In genomic region chr3:164303894-164304293, GRCh38 we compare ENCODE assay signal across 29 cellular contexts.
"Had no signal": no experiment of that assay in that cellular context is flagged by ENCODE, and none has a peak within 500 bp of the region (broad histone marks: within the 10 kb centered on the region; RNA-seq: fewer than 3 reads in every experiment).

No MANE protein-coding gene starts in this region.

- H3K27me3 Mint-ChIP-seq: stimulated activated memory B cell treated with anti-CD40 and anti-IgM and Interleukin-4, amounts not matched to agents 10 μg/mL and 1 μg/mL and 100 μg/mL, for 72 hours; stimulated activated naive B cell treated with anti-CD40 and anti-IgM and Interleukin-4, amounts not matched to agents 10 μg/mL and 1 μg/mL and 100 μg/mL, for 72 hours; stimulated activated naive CD8-positive, alpha-beta T cell treated with anti-CD3 and anti-CD28 coated beads, Interleukin-15, amount 100 ng/mL, for 72 hours; stimulated activated naive CD8-positive, alpha-beta T cell treated with anti-CD3 and anti-CD28 coated beads, Interleukin-15, Interleukin-2, amounts not matched to agents 100 ng/mL and 50 ng/mL, for 24 hours; type B pancreatic cell had no signal

- H3K4me1 Mint-ChIP-seq: stimulated activated effector memory CD8-positive, alpha-beta T cell treated with anti-CD3 and anti-CD28 coated beads, Interleukin-12 subunit alpha, Interleukin-12 subunit beta, amount 100 ng/mL, for 72 hours; stimulated activated memory B cell treated with anti-CD40 and anti-IgM and Interleukin-4, amounts not matched to agents 10 μg/mL and 1 μg/mL and 100 μg/mL, for 72 hours; stimulated activated naive B cell treated with anti-CD40 and anti-IgM and Interleukin-4, amounts not matched to agents 10 μg/mL and 1 μg/mL and 100 μg/mL, for 72 hours; stimulated activated naive CD8-positive, alpha-beta T cell treated with anti-CD3 and anti-CD28 coated beads, Interleukin-15, amount 100 ng/mL, for 72 hours had no signal

- H3K27ac Mint-ChIP-seq: stimulated activated effector memory CD8-positive, alpha-beta T cell treated with anti-CD3 and anti-CD28 coated beads, Interleukin-12 subunit alpha, Interleukin-12 subunit beta, amount 100 ng/mL, for 72 hours; stimulated activated memory B cell treated with anti-CD40 and anti-IgM and Interleukin-4, amounts not matched to agents 10 μg/mL and 1 μg/mL and 100 μg/mL, for 72 hours; stimulated activated naive B cell treated with anti-CD40 and anti-IgM and Interleukin-4, amounts not matched to agents 10 μg/mL and 1 μg/mL and 100 μg/mL, for 72 hours; stimulated activated naive CD8-positive, alpha-beta T cell treated with anti-CD3 and anti-CD28 coated beads, Interleukin-15, amount 100 ng/mL, for 72 hours; stimulated activated naive CD8-positive, alpha-beta T cell treated with anti-CD3 and anti-CD28 coated beads, Interleukin-15, Interleukin-2, amounts not matched to agents 100 ng/mL and 50 ng/mL, for 24 hours; type B pancreatic cell had no signal

- H3K9me3 Mint-ChIP-seq: stimulated activated naive CD8-positive, alpha-beta T cell treated with anti-CD3 and anti-CD28 coated beads, Interleukin-15, Interleukin-2, amounts not matched to agents 100 ng/mL and 50 ng/mL, for 24 hours; type B pancreatic cell had no signal

- DNase-seq: stimulated activated CD4-positive, alpha-beta T cell treated with anti-CD3 and anti-CD28 coated beads, Interleukin-2, amount 100 ng/mL, for 48 hours; stimulated activated CD4-positive, alpha-beta T cell treated with anti-CD3 and anti-CD28 coated beads, Interleukin-4, amount 100 ng/mL, for 1 hour; stimulated activated CD4-positive, alpha-beta T cell treated with anti-CD3 and anti-CD28 coated beads, Interleukin-4, amount 100 ng/mL, for 24 hours; stimulated activated CD4-positive, alpha-beta T cell treated with anti-CD3 and anti-CD28 coated beads, Interleukin-4, amount 100 ng/mL, for 4 hours; stimulated activated CD8-positive, alpha-beta memory T cell treated with anti-CD3 and anti-CD28 coated beads, Interleukin-4, amount 100 ng/mL, for 48 hours; stimulated activated naive B cell treated with anti-CD40 and anti-IgM and Interleukin-4, amounts not matched to agents 10 μg/mL and 1 μg/mL and 100 μg/mL, for 72 hours; stimulated activated naive CD4-positive, alpha-beta T cell; stimulated activated naive CD4-positive, alpha-beta T cell treated with Interleukin-2 at 50 U/mL for 16 hours; stimulated activated naive CD8-positive, alpha-beta T cell treated with anti-CD3 and anti-CD28 coated beads, Interleukin-15, amount 100 ng/mL, for 72 hours; stimulated activated naive CD8-positive, alpha-beta T cell treated with anti-CD3 and anti-CD28 coated beads, Interleukin-15, Interleukin-2, amounts not matched to agents 100 U/mL and 50 U/mL, for 24 hours; stomach; substantia nigra; testis; thyroid gland; tibial artery; transverse colon; trophoblast cell; upper lobe of left lung; upper lobe of right lung; uterus had no signal

- H3K36me3 ChIP-seq: stomach, suprapubic skin, thoracic aorta, thyroid gland, tibial artery, tibial nerve, transverse colon, upper lobe of left lung, upper lobe of right lung, uterus, vagina had no signal

- H3K4me1 ChIP-seq: stomach, suprapubic skin, testis, thyroid gland, tibial artery, upper lobe of left lung, upper lobe of right lung, vagina had no signal

- H3K9me3 ChIP-seq: suprapubic skin, testis, thoracic aorta, thyroid gland, tibial artery, tibial nerve, transverse colon, upper lobe of left lung, upper lobe of right lung, uterus, vagina had no signal

- H3K36me3 Mint-ChIP-seq: stimulated activated effector memory CD8-positive, alpha-beta T cell treated with anti-CD3 and anti-CD28 coated beads, Interleukin-12 subunit alpha, Interleukin-12 subunit beta, amount 100 ng/mL, for 72 hours; stimulated activated memory B cell treated with anti-CD40 and anti-IgM and Interleukin-4, amounts not matched to agents 10 μg/mL and 1 μg/mL and 100 μg/mL, for 72 hours; stimulated activated naive B cell treated with anti-CD40 and anti-IgM and Interleukin-4, amounts not matched to agents 10 μg/mL and 1 μg/mL and 100 μg/mL, for 72 hours; type B pancreatic cell had no signal

- H3K27ac ChIP-seq: stomach, suprapubic skin, testis, thoracic aorta, thyroid gland, tibial artery, tibial nerve, transverse colon, upper lobe of left lung, upper lobe of right lung, uterus, vagina had no signal

- ATAC-seq: stimulated activated effector memory CD8-positive, alpha-beta T cell treated with anti-CD3 and anti-CD28 coated beads, Interleukin-12 subunit alpha, Interleukin-12 subunit beta, amount 100 ng/mL, for 72 hours; stimulated activated memory B cell treated with anti-CD40 and anti-IgM and Interleukin-4, amounts not matched to agents 10 μg/mL and 1 μg/mL and 100 μg/mL, for 72 hours; stimulated activated naive B cell treated with anti-CD40 and anti-IgM and Interleukin-4, amounts not matched to agents 10 μg/mL and 1 μg/mL and 100 μg/mL, for 72 hours; stimulated activated naive CD8-positive, alpha-beta T cell treated with anti-CD3 and anti-CD28 coated beads, Interleukin-15, amount 100 ng/mL, for 72 hours; stimulated activated naive CD8-positive, alpha-beta T cell treated with anti-CD3 and anti-CD28 coated beads, Interleukin-15, Interleukin-2, amounts not matched to agents 100 U/mL and 50 U/mL, for 24 hours; upper lobe of right lung had no signal

- H3K4me3 ChIP-seq: stomach, suprapubic skin, testis, thoracic aorta, thyroid gland, tibial artery, tibial nerve, transverse colon, upper lobe of left lung, upper lobe of right lung, uterus, vagina had no signal

- H3K4me3 Mint-ChIP-seq: stimulated activated effector memory CD8-positive, alpha-beta T cell treated with anti-CD3 and anti-CD28 coated beads, Interleukin-12 subunit alpha, Interleukin-12 subunit beta, amount 100 ng/mL, for 72 hours; stimulated activated memory B cell treated with anti-CD40 and anti-IgM and Interleukin-4, amounts not matched to agents 10 μg/mL and 1 μg/mL and 100 μg/mL, for 72 hours; stimulated activated naive B cell treated with anti-CD40 and anti-IgM and Interleukin-4, amounts not matched to agents 10 μg/mL and 1 μg/mL and 100 μg/mL, for 72 hours; stimulated activated naive CD8-positive, alpha-beta T cell treated with anti-CD3 and anti-CD28 coated beads, Interleukin-15, amount 100 ng/mL, for 72 hours; stimulated activated naive CD8-positive, alpha-beta T cell treated with anti-CD3 and anti-CD28 coated beads, Interleukin-15, Interleukin-2, amounts not matched to agents 100 ng/mL and 50 ng/mL, for 24 hours; type B pancreatic cell had no signal

- FAIRE-seq: urothelium cell line had no signal

- H3K27me3 ChIP-seq: stomach, suprapubic skin, testis, thyroid gland, tibial artery, tibial nerve, transverse colon, upper lobe of left lung, upper lobe of right lung, uterus, vagina had no signal
